Comparison of ENCODE assay signal across 19 cellular contexts in genomic region chr6:33935439-33936080, GRCh38.
DNase-seq lines count a peak whose midpoint lies in the region; ATAC-seq and FAIRE-seq lines count a peak whose summit lies in the region.
"Had no signal": no experiment of that assay in that cellular context is flagged by ENCODE, and none has a peak within 500 bp of the region (broad histone marks: within the 10 kb centered on the region; RNA-seq: fewer than 3 reads in every experiment).

No MANE protein-coding gene starts in this region.

- no peak overlapping the region for H3K4ac ChIP-seq in mesendoderm (ENCODE audit: low read depth, low read length)

- H3K4me2 ChIP-seq in mesendoderm (ENCODE audit: low read length): no peak overlapping the region

- no CpG with 5 or more reads among the region's 15 CpGs for WGBS in mesendoderm (ENCODE audit: extremely low coverage, insufficient coverage, low lambda C conversion rate)
- WGBS in small intestine, 3 donors: 43 to 53% (median 49%) methylated on average over 15 of the region's 15 CpGs

- no peak overlapping the region for H2BK5ac ChIP-seq in mesendoderm (ENCODE audit: low read length)

- H3K27me3 ChIP-seq in mesendoderm (ENCODE audit: insufficient read depth, low read length, poor library complexity): no peaks in the 10 kb centered on the region
- no peaks in the 10 kb centered on the region for H3K27me3 ChIP-seq in small intestine (ENCODE audit: control insufficient read depth in 2 of 2, insufficient read depth in 2 of 2, low read length in 2 of 2)

- H3K23ac ChIP-seq in mesendoderm (ENCODE audit: low read length): no peak overlapping the region

- no peak overlapping the region for H2BK15ac ChIP-seq in mesendoderm (replicated peaks; ENCODE audit: low read depth)

- H3K79me2 ChIP-seq in mesendoderm (ENCODE audit: control insufficient read depth, insufficient read depth, low read length): no peaks in the 10 kb centered on the region

- no peak overlapping the region for H4K5ac ChIP-seq in mesendoderm (ENCODE audit: low read length)

- H3K4me1 ChIP-seq in mesendoderm (ENCODE audit: control insufficient read depth, low read depth, low read length) (peaks cover 6% of the 10 kb centered on the region), small intestine (ENCODE audit: control insufficient read depth in 2 of 2, insufficient read depth in 1 of 2, low read depth in 1 of 2, low read length in 1 of 2) (no peaks in the 10 kb centered on the region)
- H3K4me1 ChIP-seq: heart left ventricle had no signal

- H3K9ac ChIP-seq in mesendoderm (ENCODE audit: low read length): no peak overlapping the region

- no peak for FAIRE-seq in small intestine (lab: Jason Lieb, UNC)
- FAIRE-seq: astrocyte had no signal

- H3K56ac ChIP-seq in mesendoderm (ENCODE audit: low read length): no peak overlapping the region

- H3K79me1 ChIP-seq in mesendoderm (ENCODE audit: low read length): no peaks in the 10 kb centered on the region

- no peak overlapping the region for H2AK5ac ChIP-seq in mesendoderm (ENCODE audit: low read length)

- no peak for ATAC-seq in HG03097 (IDR thresholded peaks at IDR 0.05; ENCODE audit: low FRiP score, unreplicated experiment)
- ATAC-seq in HG03457 (IDR thresholded peaks at IDR 0.05; ENCODE audit: unreplicated experiment): no peak
- no peak for ATAC-seq in esophagus mucosa
- ATAC-seq: activated T-cell treated with anti-CD3 and anti-CD28 coated beads, Interleukin-2, amount 50 U/mL, for 4 hours; heart left ventricle; left ventricle myocardium superior had no signal

- no peaks in the 10 kb centered on the region for H3K9me3 ChIP-seq in small intestine (ENCODE audit: control insufficient read depth, low read depth)
- H3K9me3 ChIP-seq: heart left ventricle had no signal

- H2BK120ac ChIP-seq in mesendoderm (ENCODE audit: low read depth, low read length): no peak overlapping the region

- DNase-seq in DMS 273 treated with DMSO at 0.1 percent for 48 hours (lab: John Stamatoyannopoulos, UW) (peak; percentile 71), NCI-H146 treated with DMSO at 0.1 percent for 48 hours (lab: John Stamatoyannopoulos, UW; ENCODE audit: unreplicated experiment) (peak; percentile 35), NCI-H748 (lab: John Stamatoyannopoulos, UW; ENCODE audit: unreplicated experiment) (peak; percentile 76), mesendoderm (peak; percentile 16), small intestine (no peak)
- DNase-seq: activated CD4-positive, alpha-beta memory T cell treated with anti-CD3 and anti-CD28 coated beads, Interleukin-2, amount 10 ng/mL, durations not matched to agents 7 days and 5 days; activated T-cell treated with anti-CD3 and anti-CD28 coated beads, Interleukin-2, amount 50 U/mL, for 4 hours; effector CD8-positive, alpha-beta T cell; GDM1; left ventricle myocardium superior; NCI-H2029; stimulated activated CD4-positive, alpha-beta T cell treated with anti-CD3 and anti-CD28 coated beads, Interleukin-2, amount 100 ng/mL, for 24 hours; T-helper 1 cell had no signal

- H3K36me3 ChIP-seq in mesendoderm (ENCODE audit: control insufficient read depth, insufficient read depth, low read length) (no peaks in the 10 kb centered on the region), small intestine (ENCODE audit: control insufficient read depth in 2 of 2, insufficient read depth in 2 of 2, low read length in 2 of 2) (no peaks in the 10 kb centered on the region)
- H3K36me3 ChIP-seq: heart left ventricle had no signal

- H4K8ac ChIP-seq in mesendoderm (ENCODE audit: low read depth, low read length): no peak overlapping the region

- H3K4me3 ChIP-seq in mesendoderm (ENCODE audit: low read length) (no peak overlapping the region), small intestine (ENCODE audit: low read depth in 1 of 2, low read length in 2 of 2) (no peak overlapping the region)
- H3K4me3 ChIP-seq: heart left ventricle had no signal

- H3K18ac ChIP-seq in mesendoderm (ENCODE audit: low read length): no peak overlapping the region

- H3K27ac ChIP-seq in mesendoderm (ENCODE audit: low read depth, low read length) (no peak overlapping the region), small intestine (ENCODE audit: low read depth in 1 of 2, low read length in 1 of 2) (no peak overlapping the region)
- H3K27ac ChIP-seq: heart left ventricle, VCaP had no signal
